1 cellular context compared by ENCODE assay signal in genomic region chr3:142657033-142657432, GRCh38.
TF ChIP-seq lines count a peak whose summit lies in the region.

No MANE protein-coding gene starts in this region.

TF ChIP-seq in HCT116, 20 proteins besides CTCF, POLR2A, EP300 and RAD21 (continued from another document):
- TF ChIP-seq ZBTB33 (IDR thresholded peaks at IDR 0.05; ENCODE audit: extremely low read depth, insufficient replicate concordance, low read length) (no peak), ATF3 (IDR thresholded peaks at IDR 0.05) (no peak), REST (IDR thresholded peaks at IDR 0.05; ENCODE audit: low read depth) (no peak)
